Comparison of ENCODE assay signal across 19 cellular contexts in genomic region chrX:13159886-13160285, GRCh38.
"Had no signal": no experiment of that assay in that cellular context is flagged by ENCODE, and none has a peak within 500 bp of the region (broad histone marks: within the 10 kb centered on the region; RNA-seq: fewer than 3 reads in every experiment).

No MANE protein-coding gene starts in this region.

- H3K36me3 Mint-ChIP-seq: activated naive CD8-positive, alpha-beta T cell; natural killer cell; T-cell had no signal

- H3K4me3 Mint-ChIP-seq: activated CD8-positive, alpha-beta memory T cell treated with anti-CD3 and anti-CD28 coated beads, Interleukin-2, amount 10 ng/mL, durations not matched to agents 7 days and 5 days; activated naive CD8-positive, alpha-beta T cell; activated T-cell treated with anti-CD3 and anti-CD28 coated beads, Interleukin-2, amount 50 U/mL, for 4 hours; endodermal cell; natural killer cell; T-cell had no signal

- DNase-seq: activated CD4-positive, alpha-beta T cell treated with anti-CD3 and anti-CD28 coated beads for 1 hour; activated CD4-positive, alpha-beta T cell treated with anti-CD3 and anti-CD28 coated beads, Interleukin-2, amount 50 U/mL, for 48 hours; activated CD8-positive, alpha-beta memory T cell treated with anti-CD3 and anti-CD28 coated beads, Interleukin-2, amount 10 ng/mL, durations not matched to agents 7 days and 5 days; activated effector memory CD4-positive, alpha-beta T cell treated with anti-CD3 and anti-CD28 coated beads, Interleukin-2, amount 50 U/mL, for 16 hours; activated T-cell treated with anti-CD3 and anti-CD28 coated beads, Interleukin-2, amount 50 U/mL, for 4 hours; endodermal cell; hippocampal formation; mammary epithelial cell; mucosa of descending colon; natural killer cell; nucleus accumbens; sigmoid colon; stimulated activated CD4-positive, alpha-beta T cell treated with anti-CD3 and anti-CD28 coated beads, Interleukin-12 subunit alpha, Interleukin-12 subunit beta, amount 100 ng/mL, for 4 hours; stimulated activated naive CD4-positive, alpha-beta T cell treated with Interleukin-2 at 50 U/mL for 16 hours; T-cell; T1000 had no signal

- H3K4me3 ChIP-seq: breast epithelium, mucosa of descending colon, sigmoid colon had no signal

- H3K27me3 ChIP-seq: sigmoid colon had no signal

- H3K9me3 Mint-ChIP-seq: activated T-cell treated with anti-CD3 and anti-CD28 coated beads, Interleukin-2, amount 50 U/mL, for 4 hours; natural killer cell; T-cell had no signal

- H3K27me3 Mint-ChIP-seq: activated CD8-positive, alpha-beta memory T cell treated with anti-CD3 and anti-CD28 coated beads, Interleukin-2, amount 10 ng/mL, durations not matched to agents 7 days and 5 days; activated naive CD8-positive, alpha-beta T cell; progenitor cell of endocrine pancreas had no signal

- H3K27ac Mint-ChIP-seq: activated CD8-positive, alpha-beta memory T cell treated with anti-CD3 and anti-CD28 coated beads, Interleukin-2, amount 10 ng/mL, durations not matched to agents 7 days and 5 days; activated naive CD8-positive, alpha-beta T cell; endodermal cell; natural killer cell; progenitor cell of endocrine pancreas; T-cell had no signal

- H3K4me1 Mint-ChIP-seq: activated CD8-positive, alpha-beta memory T cell treated with anti-CD3 and anti-CD28 coated beads, Interleukin-2, amount 10 ng/mL, durations not matched to agents 7 days and 5 days; natural killer cell had no signal

- H3K36me3 ChIP-seq: breast epithelium, sigmoid colon had no signal

- H3K4me1 ChIP-seq: breast epithelium had no signal

- H3K9me3 ChIP-seq: mucosa of descending colon, sigmoid colon had no signal
